Comparison of ENCODE assay signal across 14 cellular contexts in the genomic region with DNA sequence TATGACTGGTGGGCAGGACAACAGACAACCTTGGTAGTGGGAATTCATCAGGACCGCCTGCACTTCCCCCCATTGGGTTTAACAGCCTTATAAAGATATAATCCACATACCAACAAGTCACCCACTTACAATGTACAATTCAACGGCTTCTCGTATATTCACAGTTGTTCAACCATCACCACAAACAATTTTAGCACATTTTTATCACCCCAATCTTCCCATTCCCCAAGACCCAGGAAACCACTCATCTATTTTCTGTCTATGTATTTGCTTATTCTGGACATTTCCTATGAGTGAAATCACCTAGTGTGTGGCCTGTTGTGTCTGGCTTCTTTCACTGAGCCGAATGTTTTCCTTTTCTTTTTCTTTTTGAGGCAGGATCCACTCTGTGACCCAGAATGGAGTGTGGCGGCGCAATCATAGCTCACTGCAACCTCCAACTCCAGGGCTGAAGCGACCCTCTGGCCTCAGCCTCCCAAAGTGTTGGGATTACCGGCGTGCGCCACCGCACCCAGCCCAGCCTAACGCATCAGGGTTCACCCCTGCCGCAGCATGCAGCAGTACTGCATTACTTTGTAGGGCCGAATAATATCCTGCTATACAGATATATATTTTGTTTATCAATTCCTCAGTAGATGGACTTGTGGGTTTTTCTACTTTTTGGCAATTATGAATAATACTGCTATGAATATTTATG. TPM values are rescaled to one million over a fixed set of nuclear protein-coding genes. Genes with fewer than 3 reads are reported as not detected.
DNase-seq lines count a peak whose midpoint lies in the region; ATAC-seq and TF ChIP-seq lines count a peak whose summit lies in the region.
"Had no signal": no experiment of that assay in that cellular context is flagged by ENCODE, and none has a peak within 500 bp of the region (broad histone marks: within the 10 kb centered on the region; RNA-seq: fewer than 3 reads in every experiment).

No MANE protein-coding gene starts in this region.

- H3K4me2 ChIP-seq in osteoblast (ENCODE audit: insufficient read depth, low read length) = no peak overlapping the region
- H3K4me2 ChIP-seq: A549 had no signal

- H3K79me2 ChIP-seq in osteoblast (ENCODE audit: insufficient read depth, low read length) = no peaks in the 10 kb centered on the region

- H3K4me1 ChIP-seq in lower lobe of right lung (no peaks in the 10 kb centered on the region), osteoblast (ENCODE audit: insufficient read depth, low read length) (no peaks in the 10 kb centered on the region)
- H3K4me1 ChIP-seq: A549, HAP-1 had no signal

- intact Hi-C loops in lower lobe of right lung (cut with DNase I) = no loop called here

- peaks cover 72% of the 10 kb centered on the region for H3K36me3 ChIP-seq in lower lobe of right lung
- H3K36me3 ChIP-seq in osteoblast (ENCODE audit: insufficient read depth, low read length) = peaks cover 24% of the 10 kb centered on the region

- no peak for ATAC-seq in lower lobe of right lung
- no peak for ATAC-seq in GM18498 (IDR thresholded peaks at IDR 0.05; ENCODE audit: unreplicated experiment)
- ATAC-seq: A549; CD8-positive, alpha-beta T cell had no signal

- TF ChIP-seq CTCF in lower lobe of right lung (IDR thresholded peaks at IDR 0.05) = no peak
- TF ChIP-seq CTCF in osteoblast (IDR thresholded peaks at IDR 0.05; ENCODE audit: extremely low read depth, low read depth, low read length) = no peak

- H3K27me3 ChIP-seq in lower lobe of right lung (ENCODE audit: low read depth) = no peaks in the 10 kb centered on the region
- no peaks in the 10 kb centered on the region for H3K27me3 ChIP-seq in osteoblast (ENCODE audit: insufficient read depth, low read length)

- H3K27ac ChIP-seq in lower lobe of right lung = no peak overlapping the region
- H3K27ac ChIP-seq in osteoblast (ENCODE audit: low read depth, low read length) = no peak overlapping the region
- H3K27ac ChIP-seq: A549, HL-60 had no signal

- H3K4me3 ChIP-seq in lower lobe of right lung (no peak overlapping the region), osteoblast (ENCODE audit: insufficient read depth, low read length) (no peak overlapping the region)
- H3K4me3 ChIP-seq: A549, HAP-1 had no signal

- no peak overlapping the region for H2AFZ ChIP-seq in osteoblast (ENCODE audit: low read length)

- DNase-seq in astrocyte of the hippocampus (ENCODE audit: low read depth, low spot score) = peak; percentile 64
- DNase-seq in lower lobe of right lung = peak; percentile 16
- DNase-seq in osteoblast (ENCODE audit: insufficient read length, low spot score, missing footprints) = peak; percentile 5
- DNase-seq in AML-193 (lab: John Stamatoyannopoulos, UW) = no peak
- no peak for DNase-seq in foreskin melanocyte
- DNase-seq: CD8-positive, alpha-beta T cell; COR-L47; DND-41; GDM1 had no signal

- H3K9me3 ChIP-seq in lower lobe of right lung = no peaks in the 10 kb centered on the region
- H3K9me3 ChIP-seq in osteoblast (ENCODE audit: low read depth, low read length) = no peaks in the 10 kb centered on the region
- H3K9me3 ChIP-seq: A549, HAP-1 had no signal

- H4K20me1 ChIP-seq in osteoblast (ENCODE audit: insufficient read depth, low read length) = no peaks in the 10 kb centered on the region

RNA-seq across cellular contexts. Expression of gene ANKS3, which starts 10.9 kb away (rescaled TPM):
- total RNA-seq in lower lobe of right lung (20.6 TPM), osteoblast (31.2 and 39.4 TPM in 2 replicates)

RNA-seq across cellular contexts. Expression of gene DNAAF8, which starts 11.1 kb away (rescaled TPM):
- 3.4 TPM for total RNA-seq in lower lobe of right lung
- 1.1 and 2.7 TPM in 2 replicates for total RNA-seq in osteoblast
- total RNA-seq: CD8-positive, alpha-beta T cell; H1 had no signal

RNA-seq across cellular contexts. Expression of gene NUDT16L1, which starts 29.9 kb away (rescaled TPM):
- 27.3 TPM for total RNA-seq in lower lobe of right lung
- total RNA-seq in osteoblast = 15.0 and 18.1 TPM in 2 replicates

RNA-seq across cellular contexts. Expression of gene ZNF500, which starts 43.7 kb away (rescaled TPM):
- total RNA-seq in lower lobe of right lung = 13.4 TPM
- total RNA-seq in osteoblast = 14.5 and 16.2 TPM in 2 replicates

Comparison
In these comparisons a context has a peak if more than half of its experiments do, and no peak if none do; other contexts are left out.
1. DNase-seq: peak in astrocyte of the hippocampus (single experiment), lower lobe of right lung (single experiment) and osteoblast (single experiment); none in AML-193 (0 of 2) and foreskin melanocyte (single experiment).